10 cellular contexts compared by ENCODE assay signal in the genomic region with DNA sequence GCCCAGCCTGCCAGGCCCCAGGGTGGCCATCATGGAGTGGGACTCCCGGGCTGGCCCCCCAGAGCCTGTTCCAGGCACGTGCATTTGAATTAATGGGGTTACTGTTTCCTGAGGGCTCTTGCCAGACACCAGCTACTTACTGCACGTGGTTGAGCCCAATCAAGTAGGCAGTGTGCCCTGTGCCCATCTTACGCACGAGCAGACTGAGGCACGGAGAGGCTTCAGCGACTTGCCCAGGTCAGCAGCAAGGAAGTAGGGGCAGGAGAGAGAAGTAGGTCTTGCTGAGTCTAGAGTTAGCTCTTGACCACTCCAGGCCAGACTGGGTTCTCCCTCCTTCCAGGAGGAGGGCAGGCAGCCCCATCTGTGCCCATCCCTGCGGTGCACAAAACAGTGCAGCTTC.
DNase-seq lines count a peak whose midpoint lies in the region; ATAC-seq and TF ChIP-seq lines count a peak whose summit lies in the region.
"Had no signal": no experiment of that assay in that cellular context is flagged by ENCODE, and none has a peak within 500 bp of the region (broad histone marks: within the 10 kb centered on the region; RNA-seq: fewer than 3 reads in every experiment).

No MANE protein-coding gene starts in this region.

- H3K27ac Mint-ChIP-seq in MCF 10A (ENCODE audit: low read depth, unreplicated experiment), result no peak overlapping the region
- H3K27ac Mint-ChIP-seq in activated naive CD8-positive, alpha-beta T cell treated with anti-CD3 and anti-CD28 coated beads for 36 hours, result no peak overlapping the region
- H3K27ac Mint-ChIP-seq: nephron progenitor cell had no signal

- H3K36me3 ChIP-seq in breast epithelium (no peaks in the 10 kb centered on the region), SK-N-MC (ENCODE audit: insufficient read depth, low read length) (no peaks in the 10 kb centered on the region), iPS-15b (ENCODE audit: control insufficient read depth, insufficient read depth, low read length) (no peaks in the 10 kb centered on the region), testis (ENCODE audit: low read depth, missing control alignments) (no peaks in the 10 kb centered on the region)
- H3K36me3 ChIP-seq: transverse colon had no signal

- H3K36me3 Mint-ChIP-seq in MCF 10A (ENCODE audit: insufficient read depth, unreplicated experiment), result no peaks in the 10 kb centered on the region
- no peaks in the 10 kb centered on the region for H3K36me3 Mint-ChIP-seq in activated naive CD8-positive, alpha-beta T cell treated with anti-CD3 and anti-CD28 coated beads for 36 hours

- H3K4me1 ChIP-seq in breast epithelium (peaks cover 0 to 3% of the 10 kb centered on the region in 2 donors), iPS-15b (ENCODE audit: control insufficient read depth, insufficient read depth, low read length) (no peaks in the 10 kb centered on the region), testis (peaks cover 19% of the 10 kb centered on the region)

- POLR2A ChIA-PET in MCF 10A (lab: Yijun Ruan, JAX), result no interaction called here

- TF ChIP-seq POLR2A in breast epithelium (IDR thresholded peaks at IDR 0.05), result no peak
- TF ChIP-seq POLR2A in testis (IDR thresholded peaks at IDR 0.05), result no peak

- H3K9me3 ChIP-seq in breast epithelium (no peaks in the 10 kb centered on the region), SK-N-MC (ENCODE audit: low read depth, low read length) (no peaks in the 10 kb centered on the region), iPS-15b (ENCODE audit: control insufficient read depth, insufficient read depth, low read length) (no peaks in the 10 kb centered on the region), testis (no peaks in the 10 kb centered on the region)
- H3K9me3 ChIP-seq: transverse colon had no signal

- H3K27me3 ChIP-seq in breast epithelium (no peaks in the 10 kb centered on the region), iPS-15b (ENCODE audit: control insufficient read depth, insufficient read depth, low read length) (peaks cover 9% of the 10 kb centered on the region), testis (no peaks in the 10 kb centered on the region)
- H3K27me3 ChIP-seq: transverse colon had no signal

- no peaks in the 10 kb centered on the region for H3K4me1 Mint-ChIP-seq in MCF 10A (ENCODE audit: insufficient read depth, unreplicated experiment)
- H3K4me1 Mint-ChIP-seq in activated naive CD8-positive, alpha-beta T cell treated with anti-CD3 and anti-CD28 coated beads for 36 hours, result peaks cover 3% of the 10 kb centered on the region

- H3K9ac ChIP-seq in SK-N-MC (ENCODE audit: insufficient read length), result peak overlapping the region; percentile 62
- H3K9ac ChIP-seq in iPS-15b (ENCODE audit: low read depth, low read length), result peak overlapping the region; percentile 47

- H3K27me3 Mint-ChIP-seq in MCF 10A (ENCODE audit: insufficient read depth, unreplicated experiment), result peaks cover 39% of the 10 kb centered on the region
- peaks cover 7% of the 10 kb centered on the region for H3K27me3 Mint-ChIP-seq in activated naive CD8-positive, alpha-beta T cell treated with anti-CD3 and anti-CD28 coated beads for 36 hours

- peak overlapping the region in 1 of 2 donors; percentile 54 for H3K27ac ChIP-seq in breast epithelium
- H3K27ac ChIP-seq in SK-N-MC, result no peak overlapping the region
- H3K27ac ChIP-seq in testis, result peak overlapping the region; percentile 61 to 66
- H3K27ac ChIP-seq: transverse colon had no signal

- H3K4me3 ChIP-seq in breast epithelium (peak overlapping the region in 2 of 3 donors; percentile 27 to 62), SK-N-MC (peak overlapping the region; percentile 61; the same call in 1 of the 2 replicates), iPS-15b (ENCODE audit: low read depth, low read length) (no peak overlapping the region), testis (peak overlapping the region in 1 of 2 donors; percentile 30)

- 57 to 92% methylated on average over 1 to 8 of the region's 8 CpGs for WGBS in testis, 2 donors

- intact Hi-C loops in breast epithelium (cut with DNase I; ENCODE audit: low total_unique reads), result no loop called here
- intact Hi-C loops in MCF 10A (cut with micrococcal nuclease), result loop anchor here (1.0 to 10.0 kb wide), 4 partner anchors 394 to 964 kb away; no protein-coding TSS in a partner anchor
- intact Hi-C loops in testis (cut with DNase I; ENCODE audit: low total_unique reads), result no loop called here

- no peak for ATAC-seq in GM18867 (IDR thresholded peaks at IDR 0.05; ENCODE audit: unreplicated experiment)

- no peak overlapping the region for H3K4me3 Mint-ChIP-seq in MCF 10A (ENCODE audit: unreplicated experiment)
- H3K4me3 Mint-ChIP-seq in activated naive CD8-positive, alpha-beta T cell treated with anti-CD3 and anti-CD28 coated beads for 36 hours, result no peak overlapping the region
- H3K4me3 Mint-ChIP-seq: nephron progenitor cell had no signal

- TF ChIP-seq CTCF in breast epithelium (IDR thresholded peaks at IDR 0.05) (no peak), MCF 10A (IDR thresholded peaks at IDR 0.05; ENCODE audit: unreplicated experiment) (no peak), testis (IDR thresholded peaks at IDR 0.05) (no peak)

- DNase-seq in breast epithelium (ENCODE audit: low spot score in 2 of 2) (no peak), MCF 10A (ENCODE audit: unreplicated experiment) (no peak), SK-N-MC (ENCODE audit: low read depth, low spot score) (no peak), testis (no peak), cerebellum (ENCODE audit: low spot score) (no peak)
- DNase-seq in activated naive CD8-positive, alpha-beta T cell treated with anti-CD3 and anti-CD28 coated beads for 36 hours, result no peak

- CTCF ChIA-PET in MCF 10A (lab: Yijun Ruan, JAX), result interaction anchor here (0.6 to 1.4 kb wide), 18 partner anchors 9 to 1245 kb away, joined by 3 to 11 read pairs (median 4); no protein-coding TSS in a partner anchor

- BruUV-seq in MCF 10A (replicated peaks; lab: Mats Ljungman, UMichigan), result no TSS peak

- H3K9me3 Mint-ChIP-seq in MCF 10A (ENCODE audit: unreplicated experiment), result no peaks in the 10 kb centered on the region
- H3K9me3 Mint-ChIP-seq in activated naive CD8-positive, alpha-beta T cell treated with anti-CD3 and anti-CD28 coated beads for 36 hours, result no peaks in the 10 kb centered on the region
- H3K9me3 Mint-ChIP-seq: nephron progenitor cell had no signal
